Comparison of ENCODE assay signal across 8 cellular contexts in the genomic region with DNA sequence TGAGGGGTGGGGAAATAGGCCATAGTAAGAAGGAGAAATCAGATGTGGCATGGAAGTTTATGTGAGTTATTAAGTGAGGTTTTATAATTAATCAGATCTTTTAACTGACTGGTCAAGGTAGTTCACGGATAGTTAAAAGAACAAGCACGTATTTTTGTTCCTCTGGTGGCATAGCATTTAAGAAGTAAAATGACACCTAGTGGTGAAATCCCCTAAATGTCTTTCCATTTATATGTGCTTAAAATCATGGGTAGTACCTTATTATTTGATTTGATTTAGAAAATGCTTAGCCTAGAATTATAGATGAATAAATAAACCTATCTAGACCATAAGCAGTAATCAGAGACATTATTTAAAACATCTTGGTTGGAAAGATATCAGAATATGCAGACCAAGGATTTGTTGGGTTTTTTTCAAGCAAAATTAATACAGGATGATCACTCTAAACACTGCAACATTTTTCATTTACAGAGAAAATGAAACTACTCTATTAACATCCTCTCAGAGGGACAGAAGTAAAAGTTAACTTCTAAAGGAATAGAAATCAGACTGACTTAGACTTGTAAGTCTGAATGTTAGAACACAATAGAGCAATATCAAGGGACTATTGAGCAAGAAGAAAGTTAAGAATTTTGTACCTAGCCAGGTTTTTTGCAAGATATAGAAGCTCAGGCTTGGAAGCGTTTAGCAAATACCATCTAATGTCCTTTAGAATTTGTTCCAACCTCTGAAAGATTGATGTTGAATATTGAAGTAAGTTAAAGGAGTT.
DNase-seq lines count a peak whose midpoint lies in the region; ATAC-seq and TF ChIP-seq lines count a peak whose summit lies in the region.

No MANE protein-coding gene starts in this region.

- intact Hi-C loops in left cardiac atrium (cut with DNase I): no loop called here

- no peaks in the 10 kb centered on the region for H3K36me3 ChIP-seq in cardiac muscle cell
- no peaks in the 10 kb centered on the region for H3K36me3 ChIP-seq in lung (ENCODE audit: control insufficient read depth in 2 of 2, insufficient read depth in 2 of 2, low read length in 2 of 2)

- H3K9me3 ChIP-seq in cardiac muscle cell (ENCODE audit: low read depth) (no peaks in the 10 kb centered on the region), lung (ENCODE audit: control insufficient read depth in 2 of 2, insufficient read depth in 1 of 2, low read length in 1 of 2) (no peaks in the 10 kb centered on the region)

- 26 to 27% methylated on average over 3 of the region's 3 CpGs for WGBS in lung, 2 donors

- no peaks in the 10 kb centered on the region for H3K27me3 ChIP-seq in cardiac muscle cell
- H3K27me3 ChIP-seq in lung (ENCODE audit: control insufficient read depth, insufficient read depth): no peaks in the 10 kb centered on the region

- DNase-seq in cardiac muscle cell (ENCODE audit: low read depth in 1 of 2, low spot score in 1 of 2): peak; percentile 50 to 68
- DNase-seq in left cardiac atrium: no peak
- peak; percentile 1 for DNase-seq in NCI-H446 treated with DMSO at 0.1 percent for 48 hours (lab: John Stamatoyannopoulos, UW)
- DNase-seq in central memory CD4-positive, alpha-beta T cell: peak; percentile 8
- no peak for DNase-seq in lung (ENCODE audit: low spot score)
- no peak for DNase-seq in ureter (ENCODE audit: low spot score)
- DNase-seq in activated CD8-positive, alpha-beta memory T cell treated with anti-CD3 and anti-CD28 coated beads, Interleukin-2, amount 50 U/mL, for 4 hours: no peak

- H3K4me1 ChIP-seq in cardiac muscle cell (ENCODE audit: low read depth) (no peaks in the 10 kb centered on the region), lung (ENCODE audit: control insufficient read depth in 2 of 2, insufficient read depth in 2 of 2, low read length in 2 of 2) (no peaks in the 10 kb centered on the region)

- no peak for ATAC-seq in left cardiac atrium
- ATAC-seq in HG02642 (IDR thresholded peaks at IDR 0.05; ENCODE audit: poor library complexity, unreplicated experiment): peak; percentile 62
- peak; percentile 62 for ATAC-seq in lung (ENCODE audit: insufficient read depth, low FRiP score)

- TF ChIP-seq CTCF in cardiac muscle cell (IDR thresholded peaks at IDR 0.05; ENCODE audit: low read depth, low read length): peak; percentile 47
- peak; percentile 29 for TF ChIP-seq CTCF in lung (IDR thresholded peaks at IDR 0.05; ENCODE audit: control extremely low read depth, extremely low read depth)

- H3K27ac ChIP-seq in cardiac muscle cell (no peak overlapping the region), lung (ENCODE audit: low read depth in 1 of 2, low read length in 1 of 2) (no peak overlapping the region)

- H3K4me3 ChIP-seq in cardiac muscle cell (no peak overlapping the region), lung (no peak overlapping the region)

Comparison
In these comparisons a context has a peak if more than half of its experiments do, and no peak if none do; other contexts are left out.
1. DNase-seq: peak in cardiac muscle cell (2 of 2), NCI-H446 treated with DMSO at 0.1 percent for 48 hours (single experiment) and central memory CD4-positive, alpha-beta T cell (single experiment); none in left cardiac atrium (single experiment), lung (single experiment), ureter (single experiment) and activated CD8-positive, alpha-beta memory T cell treated with anti-CD3 and anti-CD28 coated beads, Interleukin-2, amount 50 U/mL, for 4 hours (single experiment).
2. ATAC-seq: peak in HG02642 (single experiment) and lung (single experiment); none in left cardiac atrium (0 of 2).